ENCODE assay signal across 1 cellular context in the genomic region with DNA sequence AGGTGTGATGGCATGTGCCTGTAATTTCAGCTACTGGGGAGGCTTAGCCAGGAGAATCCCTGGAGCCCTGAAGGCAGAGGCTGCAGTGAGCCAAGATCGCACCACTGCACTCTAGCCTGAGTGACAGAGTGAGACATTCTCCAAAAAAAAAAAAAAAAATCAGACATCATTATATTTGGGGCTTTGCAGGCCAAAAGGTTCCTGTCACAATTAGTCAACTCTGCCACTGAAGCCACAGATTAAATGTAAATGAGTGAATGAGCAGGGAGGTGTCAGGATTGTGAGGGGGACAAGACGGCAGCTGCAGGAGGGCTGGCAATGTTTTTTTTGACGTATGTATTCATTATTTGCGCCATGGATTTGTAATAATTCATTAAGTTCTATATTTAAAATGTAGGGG.
TF ChIP-seq lines count a peak whose summit lies in the region.

No MANE protein-coding gene starts in this region.

TF ChIP-seq in HepG2, 621 proteins besides CTCF, POLR2A, EP300 and RAD21:
- TF ChIP-seq ZNF3 (CRISPR knock-in tag; IDR thresholded peaks at IDR 0.05) (no peak), ZNF460 (CRISPR knock-in tag; IDR thresholded peaks at IDR 0.05; ENCODE audit: borderline replicate concordance) (no peak), MXD4 (CRISPR knock-in tag; IDR thresholded peaks at IDR 0.05) (no peak), FOXK2 (IDR thresholded peaks at IDR 0.05) (no peak), ZFY (CRISPR knock-in tag; IDR thresholded peaks at IDR 0.05) (no peak), SAFB2 (CRISPR knock-in tag; IDR thresholded peaks at IDR 0.05; ENCODE audit: borderline replicate concordance, low read depth) (no peak), MIER3 (CRISPR knock-in tag; IDR thresholded peaks at IDR 0.05; ENCODE audit: borderline replicate concordance) (no peak), RORA (CRISPR knock-in tag; IDR thresholded peaks at IDR 0.05) (no peak), GPN1 (CRISPR knock-in tag; IDR thresholded peaks at IDR 0.05; ENCODE audit: borderline replicate concordance) (no peak), MED1 (CRISPR knock-in tag; IDR thresholded peaks at IDR 0.05) (no peak), MATR3 (CRISPR knock-in tag; IDR thresholded peaks at IDR 0.05) (no peak), TCF7 (IDR thresholded peaks at IDR 0.05; ENCODE audit: low read depth) (no peak), ZNF724P (CRISPR knock-in tag; IDR thresholded peaks at IDR 0.05; ENCODE audit: borderline replicate concordance) (no peak), ZFX (CRISPR knock-in tag; IDR thresholded peaks at IDR 0.05; ENCODE audit: low read depth) (no peak), SRSF1 (optimal IDR thresholded peaks at IDR 0.05; ENCODE audit: low read depth, low read length) (no peak), JUN (CRISPR knock-in tag; IDR thresholded peaks at IDR 0.05) (no peak), ZNF333 (CRISPR knock-in tag; IDR thresholded peaks at IDR 0.05; ENCODE audit: borderline replicate concordance) (no peak)
- TF ChIP-seq, protein P1, sequence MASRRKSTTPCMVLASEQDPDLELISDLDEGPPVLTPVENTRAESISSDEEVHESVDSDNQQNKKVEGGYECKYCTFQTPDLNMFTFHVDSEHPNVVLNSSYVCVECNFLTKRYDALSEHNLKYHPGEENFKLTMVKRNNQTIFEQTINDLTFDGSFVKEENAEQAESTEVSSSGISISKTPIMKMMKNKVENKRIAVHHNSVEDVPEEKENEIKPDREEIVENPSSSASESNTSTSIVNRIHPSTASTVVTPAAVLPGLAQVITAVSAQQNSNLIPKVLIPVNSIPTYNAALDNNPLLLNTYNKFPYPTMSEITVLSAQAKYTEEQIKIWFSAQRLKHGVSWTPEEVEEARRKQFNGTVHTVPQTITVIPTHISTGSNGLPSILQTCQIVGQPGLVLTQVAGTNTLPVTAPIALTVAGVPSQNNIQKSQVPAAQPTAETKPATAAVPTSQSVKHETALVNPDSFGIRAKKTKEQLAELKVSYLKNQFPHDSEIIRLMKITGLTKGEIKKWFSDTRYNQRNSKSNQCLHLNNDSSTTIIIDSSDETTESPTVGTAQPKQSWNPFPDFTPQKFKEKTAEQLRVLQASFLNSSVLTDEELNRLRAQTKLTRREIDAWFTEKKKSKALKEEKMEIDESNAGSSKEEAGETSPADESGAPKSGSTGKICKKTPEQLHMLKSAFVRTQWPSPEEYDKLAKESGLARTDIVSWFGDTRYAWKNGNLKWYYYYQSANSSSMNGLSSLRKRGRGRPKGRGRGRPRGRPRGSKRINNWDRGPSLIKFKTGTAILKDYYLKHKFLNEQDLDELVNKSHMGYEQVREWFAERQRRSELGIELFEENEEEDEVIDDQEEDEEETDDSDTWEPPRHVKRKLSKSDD (CRISPR knock-in tag; IDR thresholded peaks at IDR 0.05; ENCODE audit: low read depth): no peak
- TF ChIP-seq, protein P2, sequence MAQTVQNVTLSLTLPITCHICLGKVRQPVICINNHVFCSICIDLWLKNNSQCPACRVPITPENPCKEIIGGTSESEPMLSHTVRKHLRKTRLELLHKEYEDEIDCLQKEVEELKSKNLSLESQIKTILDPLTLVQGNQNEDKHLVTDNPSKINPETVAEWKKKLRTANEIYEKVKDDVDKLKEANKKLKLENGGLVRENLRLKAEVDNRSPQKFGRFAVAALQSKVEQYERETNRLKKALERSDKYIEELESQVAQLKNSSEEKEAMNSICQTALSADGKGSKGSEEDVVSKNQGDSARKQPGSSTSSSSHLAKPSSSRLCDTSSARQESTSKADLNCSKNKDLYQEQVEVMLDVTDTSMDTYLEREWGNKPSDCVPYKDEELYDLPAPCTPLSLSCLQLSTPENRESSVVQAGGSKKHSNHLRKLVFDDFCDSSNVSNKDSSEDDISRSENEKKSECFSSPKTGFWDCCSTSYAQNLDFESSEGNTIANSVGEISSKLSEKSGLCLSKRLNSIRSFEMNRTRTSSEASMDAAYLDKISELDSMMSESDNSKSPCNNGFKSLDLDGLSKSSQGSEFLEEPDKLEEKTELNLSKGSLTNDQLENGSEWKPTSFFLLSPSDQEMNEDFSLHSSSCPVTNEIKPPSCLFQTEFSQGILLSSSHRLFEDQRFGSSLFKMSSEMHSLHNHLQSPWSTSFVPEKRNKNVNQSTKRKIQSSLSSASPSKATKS (CRISPR knock-in tag; IDR thresholded peaks at IDR 0.05): no peak
TF ChIP-seq in HepG2: peak in this region for 0.
